Comparison of ENCODE assay signal across 23 cellular contexts in genomic region chr3:15297592-15298350, GRCh38. TPM values are rescaled to one million over a fixed set of nuclear protein-coding genes. Genes with fewer than 3 reads are reported as not detected.
A peak's percentile ranks its signal among the peaks of the same experiment; 100 is the strongest.
DNase-seq lines count a peak whose midpoint lies in the region; ATAC-seq, FAIRE-seq and TF ChIP-seq lines count a peak whose summit lies in the region.
"Had no signal": no experiment of that assay in that cellular context is flagged by ENCODE, and none has a peak within 500 bp of the region (broad histone marks: within the 10 kb centered on the region; RNA-seq: fewer than 3 reads in every experiment).

No MANE protein-coding gene starts in this region.

- peaks cover 56% of the 10 kb centered on the region for H3K4me1 Mint-ChIP-seq in T-helper 17 cell
- peaks cover 65% of the 10 kb centered on the region for H3K4me1 Mint-ChIP-seq in dendritic cell treated with granulocyte-macrophage colony-stimulating factor and Interleukin-4, amounts not matched to agents 40 ng/mL and 50 ng/mL, for 4 days (ENCODE audit: low read depth)

- peaks cover 86% of the 10 kb centered on the region for H3K79me2 ChIP-seq in GM23248 (ENCODE audit: insufficient read depth)

- TF ChIP-seq EP300 in sigmoid colon (IDR thresholded peaks at IDR 0.05): no peak

- no peak for ATAC-seq in T-helper 17 cell
- ATAC-seq: activated CD8-positive, alpha-beta T cell treated with anti-CD3 and anti-CD28 coated beads for 36 hours; heart right ventricle; mucosa of descending colon; psoas muscle; upper lobe of right lung had no signal

- no peak for TF ChIP-seq POLR2A in sigmoid colon (IDR thresholded peaks at IDR 0.05)

- no peak overlapping the region for H3K9ac ChIP-seq in BLaER1 treated with 17β-estradiol and CSF1 and Interleukin-3, amounts not matched to agents 10 nM and 100 nM
- no peak overlapping the region for H3K9ac ChIP-seq in GM23248

- in situ Hi-C loops in GM23248 (cut with MboI): no loop called here

- no peaks in the 10 kb centered on the region for H3K9me2 ChIP-seq in GM23248 (ENCODE audit: insufficient read depth)

- no peak for FAIRE-seq in HTR-8/SVneo (lab: Jason Lieb, UNC)
- FAIRE-seq: G401.6 had no signal

- H3K4me3 ChIP-seq in BLaER1 treated with 17β-estradiol and CSF1 and Interleukin-3, amounts not matched to agents 10 nM and 100 nM: no peak overlapping the region
- H3K4me3 ChIP-seq in sigmoid colon: no peak overlapping the region
- no peak overlapping the region for H3K4me3 ChIP-seq in GM23248
- H3K4me3 ChIP-seq: heart right ventricle, left ventricle myocardium inferior, mucosa of descending colon, psoas muscle, upper lobe of right lung had no signal

- H3F3A ChIP-seq in GM23248 (ENCODE audit: insufficient read depth): peaks cover 39% of the 10 kb centered on the region

- H3K27ac Mint-ChIP-seq in T-helper 17 cell: peak overlapping the region; percentile 65
- H3K27ac Mint-ChIP-seq in dendritic cell treated with granulocyte-macrophage colony-stimulating factor and Interleukin-4, amounts not matched to agents 40 ng/mL and 50 ng/mL, for 4 days: peak overlapping the region; percentile 94
- H3K27ac Mint-ChIP-seq: activated CD8-positive, alpha-beta T cell treated with anti-CD3 and anti-CD28 coated beads for 36 hours; activated naive CD4-positive, alpha-beta T cell treated with anti-CD3 and anti-CD28 coated beads, Interleukin-2, amount 50 U/mL, for 24 hours had no signal

- peaks cover 15% of the 10 kb centered on the region for H3K36me3 Mint-ChIP-seq in T-helper 17 cell (ENCODE audit: low read depth)
- peaks cover 18% of the 10 kb centered on the region for H3K36me3 Mint-ChIP-seq in dendritic cell treated with granulocyte-macrophage colony-stimulating factor and Interleukin-4, amounts not matched to agents 40 ng/mL and 50 ng/mL, for 4 days (ENCODE audit: low read depth)

- intact Hi-C loops in dendritic cell treated with granulocyte-macrophage colony-stimulating factor and Interleukin-4, amounts not matched to agents 40 ng/mL and 50 ng/mL, for 4 days (cut with micrococcal nuclease): loop anchor here (5.0 kb wide), 1 partner anchor 35 kb away; the partner anchor contains the start of gene SH3BP5
- intact Hi-C loops in sigmoid colon (cut with DNase I): no loop called here

- no peaks in the 10 kb centered on the region for H3K9me3 Mint-ChIP-seq in dendritic cell treated with granulocyte-macrophage colony-stimulating factor and Interleukin-4, amounts not matched to agents 40 ng/mL and 50 ng/mL, for 4 days
- H3K9me3 Mint-ChIP-seq: activated CD8-positive, alpha-beta T cell treated with anti-CD3 and anti-CD28 coated beads for 36 hours; activated naive CD4-positive, alpha-beta T cell treated with anti-CD3 and anti-CD28 coated beads, Interleukin-2, amount 50 U/mL, for 24 hours; stimulated activated naive CD8-positive, alpha-beta T cell treated with anti-CD3 and anti-CD28 coated beads, Interleukin-15, Interleukin-2, amounts not matched to agents 100 ng/mL and 50 ng/mL, for 24 hours had no signal

- H3K4me1 ChIP-seq in BLaER1 treated with 17β-estradiol and CSF1 and Interleukin-3, amounts not matched to agents 10 nM and 100 nM: peaks cover 39 to 91% (median 80%) of the 10 kb centered on the region in 10 experiments
- H3K4me1 ChIP-seq in sigmoid colon (peaks cover 0 to 9% (median 8%) of the 10 kb centered on the region in 4 donors), GM23248 (ENCODE audit: insufficient read depth) (peaks cover 19% of the 10 kb centered on the region)

- peaks cover 0 to 31% (median 0%) of the 10 kb centered on the region in 11 experiments; a peak in 6 of 22 replicates for H3K36me3 ChIP-seq in BLaER1 treated with 17β-estradiol and CSF1 and Interleukin-3, amounts not matched to agents 10 nM and 100 nM
- peaks cover 0 to 10% (median 0%) of the 10 kb centered on the region in 4 donors for H3K36me3 ChIP-seq in sigmoid colon
- H3K36me3 ChIP-seq in GM23248 (ENCODE audit: low read depth): peaks cover 10% of the 10 kb centered on the region; the same call in 1 of the 2 replicates
- H3K36me3 ChIP-seq: left ventricle myocardium inferior had no signal

- 78 to 84% methylated on average over 4 of the region's 4 CpGs for WGBS in sigmoid colon, 2 donors
- WGBS in GM23248 (ENCODE audit: low coverage in 1 of 2, low lambda C conversion rate in 2 of 2, missing lambda C conversion rate in 2 of 2), 2 experiments: 77 to 80% methylated on average over 4 of the region's 4 CpGs

- no peak overlapping the region for H2AFZ ChIP-seq in GM23248

- H3K27me3 ChIP-seq in BLaER1 treated with 17β-estradiol and CSF1 and Interleukin-3, amounts not matched to agents 10 nM and 100 nM: no peaks in the 10 kb centered on the region
- H3K27me3 ChIP-seq in sigmoid colon (no peaks in the 10 kb centered on the region), GM23248 (replicated peaks; ENCODE audit: insufficient read depth) (no peaks in the 10 kb centered on the region)
- H3K27me3 ChIP-seq: heart right ventricle, upper lobe of right lung had no signal

- peak overlapping the region in 2 of 11 experiments; percentile 30 to 87; a peak in 4 of 22 replicates for H3K27ac ChIP-seq in BLaER1 treated with 17β-estradiol and CSF1 and Interleukin-3, amounts not matched to agents 10 nM and 100 nM
- peak overlapping the region in 2 of 4 donors; percentile 29 to 69 for H3K27ac ChIP-seq in sigmoid colon
- H3K27ac ChIP-seq in GM23248: no peak overlapping the region
- H3K27ac ChIP-seq: epithelial cell of prostate, HL-60, left ventricle myocardium inferior, psoas muscle, upper lobe of right lung had no signal

- DNase-seq in T-helper 17 cell (no peak), sigmoid colon (peak; percentile 39), HTR-8/SVneo (ENCODE audit: insufficient read length, low spot score) (no peak), DMS 273 (lab: John Stamatoyannopoulos, UW; ENCODE audit: unreplicated experiment) (no peak), GM23248 (no peak), NCI-H2107 treated with DMSO at 0.1 percent for 48 hours (lab: John Stamatoyannopoulos, UW; ENCODE audit: unreplicated experiment) (no peak)
- DNase-seq: activated CD8-positive, alpha-beta T cell treated with anti-CD3 and anti-CD28 coated beads for 36 hours; DMS153; heart right ventricle; left ventricle myocardium inferior; mucosa of descending colon; NCI-H1105 treated with DMSO at 0.1 percent for 48 hours; NCI-H446 treated with DMSO at 0.1 percent for 48 hours; psoas muscle; stimulated activated CD4-positive, alpha-beta T cell treated with anti-CD3 and anti-CD28 coated beads, Interleukin-2, amount 100 ng/mL, for 24 hours; upper lobe of right lung had no signal

- H3K4me2 ChIP-seq in BLaER1 treated with 17β-estradiol and CSF1 and Interleukin-3, amounts not matched to agents 10 nM and 100 nM: peak overlapping the region in 6 of 11 experiments; percentile 74 to 92 (median 78); a peak in 9 of 22 replicates
- H3K4me2 ChIP-seq in GM23248 (ENCODE audit: unreplicated experiment): no peak overlapping the region

- H3K27me3 Mint-ChIP-seq in T-helper 17 cell: no peaks in the 10 kb centered on the region
- no peaks in the 10 kb centered on the region for H3K27me3 Mint-ChIP-seq in dendritic cell treated with granulocyte-macrophage colony-stimulating factor and Interleukin-4, amounts not matched to agents 40 ng/mL and 50 ng/mL, for 4 days
- H3K27me3 Mint-ChIP-seq: activated CD8-positive, alpha-beta T cell treated with anti-CD3 and anti-CD28 coated beads for 36 hours; activated naive CD4-positive, alpha-beta T cell treated with anti-CD3 and anti-CD28 coated beads, Interleukin-2, amount 50 U/mL, for 24 hours; stimulated activated naive CD8-positive, alpha-beta T cell treated with anti-CD3 and anti-CD28 coated beads, Interleukin-15, Interleukin-2, amounts not matched to agents 100 ng/mL and 50 ng/mL, for 24 hours had no signal

- no peak for TF ChIP-seq CTCF in sigmoid colon (IDR thresholded peaks at IDR 0.05)

- no peak overlapping the region for H3K4me3 Mint-ChIP-seq in T-helper 17 cell
- no peak overlapping the region for H3K4me3 Mint-ChIP-seq in dendritic cell treated with granulocyte-macrophage colony-stimulating factor and Interleukin-4, amounts not matched to agents 40 ng/mL and 50 ng/mL, for 4 days
- H3K4me3 Mint-ChIP-seq: activated CD8-positive, alpha-beta T cell treated with anti-CD3 and anti-CD28 coated beads for 36 hours; stimulated activated naive CD8-positive, alpha-beta T cell treated with anti-CD3 and anti-CD28 coated beads, Interleukin-15, Interleukin-2, amounts not matched to agents 100 ng/mL and 50 ng/mL, for 24 hours had no signal

- peaks cover 0 to 19% (median 0%) of the 10 kb centered on the region in 11 experiments; a peak in 7 of 22 replicates for H3K9me3 ChIP-seq in BLaER1 treated with 17β-estradiol and CSF1 and Interleukin-3, amounts not matched to agents 10 nM and 100 nM (replicated peaks in 1 of 11)
- no peaks in the 10 kb centered on the region for H3K9me3 ChIP-seq in T-helper 17 cell (ENCODE audit: control insufficient read depth, low read length, poor library complexity, severe bottlenecking)
- H3K9me3 ChIP-seq in sigmoid colon: no peaks in the 10 kb centered on the region
- H3K9me3 ChIP-seq in GM23248 (ENCODE audit: low read depth): no peaks in the 10 kb centered on the region
- H3K9me3 ChIP-seq: heart right ventricle, left ventricle myocardium inferior, mucosa of descending colon, psoas muscle, upper lobe of right lung had no signal

- H4K20me1 ChIP-seq in BLaER1 treated with 17β-estradiol and CSF1 and Interleukin-3, amounts not matched to agents 10 nM and 100 nM: no peaks in the 10 kb centered on the region
- H4K20me1 ChIP-seq in GM23248 (ENCODE audit: insufficient read depth): no peaks in the 10 kb centered on the region

RNA-seq across cellular contexts. Expression of gene SH3BP5, which starts 34.6 kb away (rescaled TPM):
- 10 to 100 TPM; 50.7 to 78.4 TPM for total RNA-seq in T-helper 17 cell
- total RNA-seq in sigmoid colon: 10 to 100 TPM; 25.1 to 40.4 (median 31.9) TPM
- 10 to 100 TPM in 2 of 3 donors, 1 to 10 TPM in 1; 5.5 to 31.2 (median 21.6) TPM for polyA plus RNA-seq in sigmoid colon
- 39.2 and 69.2 TPM in 2 replicates for total RNA-seq in GM23248 (2014; rRNA removed; shearing (Covaris generic))
- polyA plus RNA-seq in GM23248 (2016; fragmentation: Nextera tagmentation; extraction: Ambion mirVana): 35.9 and 37.8 TPM in 2 replicates
